10 cellular contexts compared by ENCODE assay signal in the genomic region with DNA sequence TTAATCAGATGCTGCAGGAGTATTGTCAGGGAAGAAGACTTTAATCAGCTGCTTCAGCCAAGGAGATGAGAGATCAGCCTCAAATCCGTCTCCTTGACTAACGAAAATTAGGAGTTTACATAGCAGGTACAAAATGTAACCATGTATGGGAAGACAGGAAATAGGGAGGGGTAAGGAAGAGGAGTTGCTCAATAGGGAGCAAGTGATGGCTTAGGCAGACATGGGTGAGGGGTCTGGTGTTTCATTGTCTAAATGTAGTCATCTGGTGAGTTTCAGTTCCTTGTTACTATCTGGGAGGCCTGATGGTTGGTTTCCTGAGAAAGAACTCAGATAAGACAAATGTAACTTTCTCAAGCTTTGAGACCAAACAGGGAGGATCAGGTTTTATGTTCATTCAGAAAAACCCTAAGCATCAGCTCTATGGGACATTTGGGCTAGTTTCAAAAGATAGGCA.
A peak's percentile ranks its signal among the peaks of the same experiment; 100 is the strongest.
DNase-seq lines count a peak whose midpoint lies in the region; ATAC-seq and TF ChIP-seq lines count a peak whose summit lies in the region.
"Had no signal": no experiment of that assay in that cellular context is flagged by ENCODE, and none has a peak within 500 bp of the region (broad histone marks: within the 10 kb centered on the region; RNA-seq: fewer than 3 reads in every experiment).

No MANE protein-coding gene starts in this region.

- H3K27ac Mint-ChIP-seq in activated naive CD8-positive, alpha-beta T cell treated with anti-CD3 and anti-CD28 coated beads for 36 hours: no peak overlapping the region
- H3K27ac Mint-ChIP-seq: activated naive CD8-positive, alpha-beta T cell treated with anti-CD3 and anti-CD28 coated beads, Interleukin-2, amount 10 ng/mL, durations not matched to agents 7 days and 5 days had no signal

- H2AFZ ChIP-seq in MM.1S (ENCODE audit: low read length): peak overlapping the region; percentile 55

- H2BK5ac ChIP-seq in mesendoderm (ENCODE audit: low read length): no peak overlapping the region

- no peaks in the 10 kb centered on the region for H3K9me2 ChIP-seq in MM.1S (replicated peaks; ENCODE audit: insufficient read depth, low read length)

- ATAC-seq in GM18517 (IDR thresholded peaks at IDR 0.05; ENCODE audit: unreplicated experiment) (peak; percentile 59), GM21825 (IDR thresholded peaks at IDR 0.05; ENCODE audit: unreplicated experiment) (peak; percentile 89), psoas muscle (no peak), Right ventricle myocardium superior (ENCODE audit: poor library complexity) (no peak)

- H3K9me3 ChIP-seq in MM.1S (replicated peaks; ENCODE audit: insufficient read depth, low read length) (no peaks in the 10 kb centered on the region), psoas muscle (no peaks in the 10 kb centered on the region)

- H3K4ac ChIP-seq in mesendoderm (ENCODE audit: low read depth, low read length): no peak overlapping the region

- intact Hi-C loops in psoas muscle (cut with DNase I) (no loop called here), Right ventricle myocardium superior (cut with DNase I) (no loop called here)

- H4K20me1 ChIP-seq in MM.1S (ENCODE audit: insufficient read depth, low read length): no peaks in the 10 kb centered on the region

- H3K4me1 Mint-ChIP-seq in activated naive CD8-positive, alpha-beta T cell treated with anti-CD3 and anti-CD28 coated beads for 36 hours: peaks cover 4% of the 10 kb centered on the region

- no peaks in the 10 kb centered on the region for H3K36me3 Mint-ChIP-seq in activated naive CD8-positive, alpha-beta T cell treated with anti-CD3 and anti-CD28 coated beads for 36 hours
- H3K36me3 Mint-ChIP-seq: activated naive CD8-positive, alpha-beta T cell treated with anti-CD3 and anti-CD28 coated beads, Interleukin-2, amount 10 ng/mL, durations not matched to agents 7 days and 5 days had no signal

- peak overlapping the region; percentile 44; the same call in 1 of the 2 replicates for H3K4me2 ChIP-seq in MM.1S (ENCODE audit: low read depth, low read length)
- H3K4me2 ChIP-seq in mesendoderm (ENCODE audit: low read length): no peak overlapping the region

- H3K36me3 ChIP-seq in MM.1S (replicated peaks; ENCODE audit: insufficient read depth, low read length): no peaks in the 10 kb centered on the region
- H3K36me3 ChIP-seq in mesendoderm (ENCODE audit: control insufficient read depth, insufficient read depth, low read length): no peaks in the 10 kb centered on the region
- H3K36me3 ChIP-seq in psoas muscle (ENCODE audit: insufficient read depth in 1 of 2, low read depth in 1 of 2): no peaks in the 10 kb centered on the region

- peaks cover 21% of the 10 kb centered on the region for H3F3A ChIP-seq in MM.1S (ENCODE audit: insufficient read depth, low read length)

- H3K79me2 ChIP-seq in MM.1S (ENCODE audit: low read length): no peaks in the 10 kb centered on the region
- H3K79me2 ChIP-seq in mesendoderm (ENCODE audit: control insufficient read depth, insufficient read depth, low read length): no peaks in the 10 kb centered on the region

- H3K9me3 Mint-ChIP-seq in activated naive CD8-positive, alpha-beta T cell treated with anti-CD3 and anti-CD28 coated beads for 36 hours: peaks cover 4% of the 10 kb centered on the region

- H2BK15ac ChIP-seq in mesendoderm (replicated peaks; ENCODE audit: low read depth): no peak overlapping the region

- H3K18ac ChIP-seq in mesendoderm (ENCODE audit: low read length): no peak overlapping the region

- H3K27ac ChIP-seq in MM.1S (ENCODE audit: low read length) (peak overlapping the region; percentile 80), mesendoderm (ENCODE audit: low read depth, low read length) (peak overlapping the region; percentile 14), psoas muscle (no peak overlapping the region)

- H3K27me3 ChIP-seq in MM.1S (replicated peaks; ENCODE audit: insufficient read depth, low read length) (no peaks in the 10 kb centered on the region), mesendoderm (ENCODE audit: insufficient read depth, low read length, poor library complexity) (no peaks in the 10 kb centered on the region), psoas muscle (ENCODE audit: insufficient read depth in 3 of 3, low read length in 2 of 3) (peaks cover 0 to 3% (median 2%) of the 10 kb centered on the region in 3 donors)

- no peak overlapping the region for H2AK5ac ChIP-seq in mesendoderm (ENCODE audit: low read length)

- H3K9ac ChIP-seq in MM.1S (ENCODE audit: low read length): no peak overlapping the region; the same call in 1 of the 2 replicates
- H3K9ac ChIP-seq in mesendoderm (ENCODE audit: low read length): no peak overlapping the region

- H3K56ac ChIP-seq in mesendoderm (ENCODE audit: low read length): no peak overlapping the region

- no peak overlapping the region for H4K5ac ChIP-seq in mesendoderm (ENCODE audit: low read length)

- WGBS in mesendoderm (ENCODE audit: extremely low coverage, insufficient coverage, low lambda C conversion rate): no CpG with 5 or more reads among the region's 2 CpGs
- WGBS in psoas muscle, 3 donors: 60 to 69% (median 65%) methylated on average over 2 of the region's 2 CpGs

- no peak overlapping the region for H3K4me3 Mint-ChIP-seq in activated naive CD8-positive, alpha-beta T cell treated with anti-CD3 and anti-CD28 coated beads for 36 hours
- H3K4me3 Mint-ChIP-seq: activated naive CD8-positive, alpha-beta T cell treated with anti-CD3 and anti-CD28 coated beads, Interleukin-2, amount 10 ng/mL, durations not matched to agents 7 days and 5 days had no signal

- H3K4me1 ChIP-seq in MM.1S (ENCODE audit: low read length) (peaks cover 26% of the 10 kb centered on the region), mesendoderm (ENCODE audit: control insufficient read depth, low read depth, low read length) (peaks cover 2% of the 10 kb centered on the region), psoas muscle (no peaks in the 10 kb centered on the region)

- no peaks in the 10 kb centered on the region for H3K79me1 ChIP-seq in mesendoderm (ENCODE audit: low read length)

- H3K23ac ChIP-seq in mesendoderm (ENCODE audit: low read length): no peak overlapping the region

- H3K4me3 ChIP-seq in MM.1S (ENCODE audit: low read length): peak overlapping the region; percentile 5; the same call in 1 of the 2 replicates
- H3K4me3 ChIP-seq in mesendoderm (ENCODE audit: low read length): no peak overlapping the region
- no peak overlapping the region for H3K4me3 ChIP-seq in psoas muscle

- peak; percentile 70 for DNase-seq in MM.1S
- DNase-seq in mesendoderm: peak; percentile 33
- DNase-seq in NCI-H2029 treated with DMSO at 0.1 percent for 48 hours (lab: John Stamatoyannopoulos, UW): no peak
- no peak for DNase-seq in psoas muscle
- no peak for DNase-seq in activated naive CD8-positive, alpha-beta T cell treated with anti-CD3 and anti-CD28 coated beads for 36 hours
- DNase-seq in Right ventricle myocardium superior: no peak
- DNase-seq: activated naive CD8-positive, alpha-beta T cell treated with anti-CD3 and anti-CD28 coated beads, Interleukin-2, amount 10 ng/mL, durations not matched to agents 7 days and 5 days; small intestine had no signal

- H4K8ac ChIP-seq in mesendoderm (ENCODE audit: low read depth, low read length): no peak overlapping the region

- H2BK120ac ChIP-seq in mesendoderm (ENCODE audit: low read depth, low read length): no peak overlapping the region

- peaks cover 36% of the 10 kb centered on the region for H3K27me3 Mint-ChIP-seq in activated naive CD8-positive, alpha-beta T cell treated with anti-CD3 and anti-CD28 coated beads for 36 hours

- TF ChIP-seq CTCF in MM.1S (IDR thresholded peaks at IDR 0.05; ENCODE audit: low read length): no peak
- no peak for TF ChIP-seq CTCF in psoas muscle (IDR thresholded peaks at IDR 0.05)

Comparison
In these comparisons a context has a peak if more than half of its experiments do, and no peak if none do; other contexts are left out.
1. ATAC-seq: peak in GM18517 (single experiment) and GM21825 (single experiment); none in psoas muscle (0 of 4) and Right ventricle myocardium superior (single experiment).
2. DNase-seq: peak in MM.1S (single experiment) and mesendoderm (single experiment); none in NCI-H2029 treated with DMSO at 0.1 percent for 48 hours (single experiment), psoas muscle (0 of 2), activated naive CD8-positive, alpha-beta T cell treated with anti-CD3 and anti-CD28 coated beads for 36 hours (single experiment) and Right ventricle myocardium superior (single experiment).